ENCODE assay signal across 16 cellular contexts in genomic region chr3:119647843-119648575, GRCh38. TPM values are rescaled to one million over a fixed set of nuclear protein-coding genes. Genes with fewer than 3 reads are reported as not detected.
DNase-seq lines count a peak whose midpoint lies in the region; ATAC-seq and TF ChIP-seq lines count a peak whose summit lies in the region.
"Had no signal": no experiment of that assay in that cellular context is flagged by ENCODE, and none has a peak within 500 bp of the region (broad histone marks: within the 10 kb centered on the region; RNA-seq: fewer than 3 reads in every experiment).

No MANE protein-coding gene starts in this region.

- no peak overlapping the region for H3K4me2 ChIP-seq in trophoblast cell (ENCODE audit: low read length)

- H3K79me1 ChIP-seq in trophoblast cell (ENCODE audit: low read length): no peaks in the 10 kb centered on the region

- H2AFZ ChIP-seq in trophoblast cell (ENCODE audit: insufficient read depth, low read length, poor library complexity): peak overlapping the region; percentile 13

- no peaks in the 10 kb centered on the region for H3K27me3 ChIP-seq in gastroesophageal sphincter
- no peaks in the 10 kb centered on the region for H3K27me3 ChIP-seq in trophoblast cell (ENCODE audit: insufficient read depth, low read length)
- no peaks in the 10 kb centered on the region for H3K27me3 ChIP-seq in upper lobe of left lung

- H3K36me3 Mint-ChIP-seq in activated CD4-positive, alpha-beta T cell treated with anti-CD3 and anti-CD28 coated beads, Interleukin-2, amount 10 ng/mL, durations not matched to agents 24 days and 14 days (ENCODE audit: low read depth): no peaks in the 10 kb centered on the region

- no peak overlapping the region for H4K12ac ChIP-seq in trophoblast cell (ENCODE audit: low read depth, low read length)

- H3K18ac ChIP-seq in trophoblast cell (ENCODE audit: low read length): no peak overlapping the region

- no peak overlapping the region for H2BK5ac ChIP-seq in trophoblast cell (ENCODE audit: low read depth, low read length, poor library complexity)

- TF ChIP-seq POLR2A in gastroesophageal sphincter (IDR thresholded peaks at IDR 0.05): no peak
- no peak for TF ChIP-seq POLR2A in upper lobe of left lung (IDR thresholded peaks at IDR 0.05)

- intact Hi-C loops in activated CD4-positive, alpha-beta T cell treated with anti-CD3 and anti-CD28 coated beads, Interleukin-2, amount 10 ng/mL, durations not matched to agents 24 days and 14 days (cut with micrococcal nuclease): no loop called here

- ATAC-seq in gastroesophageal sphincter (peak; percentile 9), upper lobe of left lung (ENCODE audit: low FRiP score in 2 of 2) (no peak)

- no peak overlapping the region for H3K4ac ChIP-seq in trophoblast cell (ENCODE audit: low read depth, low read length)

- H3K27ac Mint-ChIP-seq in activated CD4-positive, alpha-beta T cell treated with anti-CD3 and anti-CD28 coated beads, Interleukin-2, amount 10 ng/mL, durations not matched to agents 24 days and 14 days: no peak overlapping the region
- H3K27ac Mint-ChIP-seq: HFFc6 had no signal

- H2BK120ac ChIP-seq in trophoblast cell (ENCODE audit: insufficient read depth, low read length, poor library complexity): no peak overlapping the region

- H3K4me3 Mint-ChIP-seq in activated CD4-positive, alpha-beta T cell treated with anti-CD3 and anti-CD28 coated beads, Interleukin-2, amount 10 ng/mL, durations not matched to agents 24 days and 14 days: no peak overlapping the region
- H3K4me3 Mint-ChIP-seq: CD14-positive monocyte, HFFc6 had no signal

- H3K4me1 ChIP-seq in gastroesophageal sphincter: peaks cover 5 to 48% (median 9%) of the 10 kb centered on the region in 3 donors
- no peaks in the 10 kb centered on the region for H3K4me1 ChIP-seq in trophoblast cell (ENCODE audit: control insufficient read depth in 1 of 2, insufficient read depth in 2 of 2, low read length in 2 of 2)
- H3K4me1 ChIP-seq in upper lobe of left lung: peaks cover 5 to 14% (median 13%) of the 10 kb centered on the region in 4 donors

- no peaks in the 10 kb centered on the region for H3K27me3 Mint-ChIP-seq in activated CD4-positive, alpha-beta T cell treated with anti-CD3 and anti-CD28 coated beads, Interleukin-2, amount 10 ng/mL, durations not matched to agents 24 days and 14 days

- H4K8ac ChIP-seq in trophoblast cell (ENCODE audit: low read depth, low read length): no peak overlapping the region

- peak; percentile 44 for DNase-seq in activated CD4-positive, alpha-beta T cell treated with anti-CD3 and anti-CD28 coated beads, Interleukin-2, amount 10 ng/mL, durations not matched to agents 24 days and 14 days
- DNase-seq in activated CD4-positive, alpha-beta T cell treated with anti-CD3 and anti-CD28 coated beads, Interleukin-2, amount 50 U/mL, for 48 hours: no peak
- DNase-seq in trophoblast cell: no peak
- DNase-seq in upper lobe of left lung: no peak
- DNase-seq in hippocampal formation (lab: John Stamatoyannopoulos, UW): no peak
- DNase-seq in inferior parietal cortex (ENCODE audit: extremely low spot score): no peak
- DNase-seq in CD1c-positive myeloid dendritic cell (ENCODE audit: extremely low spot score): no peak
- DNase-seq: HFFc6, Kasumi-1, NCI-H146 had no signal

- H4K91ac ChIP-seq in trophoblast cell (ENCODE audit: low read depth, low read length): no peak overlapping the region

- H3K4me1 Mint-ChIP-seq in activated CD4-positive, alpha-beta T cell treated with anti-CD3 and anti-CD28 coated beads, Interleukin-2, amount 10 ng/mL, durations not matched to agents 24 days and 14 days: peaks cover 8% of the 10 kb centered on the region
- H3K4me1 Mint-ChIP-seq: CD14-positive monocyte had no signal

- no peak overlapping the region for H3K9ac ChIP-seq in trophoblast cell (ENCODE audit: low read length)

- H2BK12ac ChIP-seq in trophoblast cell (ENCODE audit: low read length): no peak overlapping the region

- no peak overlapping the region for H2AK5ac ChIP-seq in trophoblast cell (ENCODE audit: low read length)

- no peaks in the 10 kb centered on the region for H3K79me2 ChIP-seq in trophoblast cell (ENCODE audit: control insufficient read depth, insufficient read depth, low read length, poor library complexity)

- H3K4me3 ChIP-seq in gastroesophageal sphincter: no peak overlapping the region
- no peak overlapping the region for H3K4me3 ChIP-seq in trophoblast cell (ENCODE audit: low read depth, low read length)
- H3K4me3 ChIP-seq in upper lobe of left lung: no peak overlapping the region
- H3K4me3 ChIP-seq: SK-N-MC had no signal

- peaks cover 0 to 52% of the 10 kb centered on the region in 2 donors for H3K36me3 ChIP-seq in gastroesophageal sphincter
- H3K36me3 ChIP-seq in trophoblast cell (ENCODE audit: control insufficient read depth in 1 of 2, insufficient read depth in 2 of 2, low read length in 2 of 2): peaks cover 16 to 46% of the 10 kb centered on the region in 2 experiments
- no peaks in the 10 kb centered on the region for H3K36me3 ChIP-seq in upper lobe of left lung

- 36 to 42% methylated on average over 7 to 11 of the region's 12 CpGs for WGBS in gastroesophageal sphincter (ENCODE audit: low coverage in 1 of 2), 2 donors
- WGBS in trophoblast cell (ENCODE audit: extremely low coverage, insufficient coverage, insufficient read length): no CpG with 5 or more reads among the region's 12 CpGs
- WGBS in upper lobe of left lung, 2 donors: 75 to 81% methylated on average over 11 to 12 of the region's 12 CpGs

- H3K9me3 ChIP-seq in gastroesophageal sphincter (no peaks in the 10 kb centered on the region), trophoblast cell (ENCODE audit: insufficient read depth, low read depth, low read length) (peaks cover 2% of the 10 kb centered on the region), upper lobe of left lung (no peaks in the 10 kb centered on the region)

- H3K27ac ChIP-seq in gastroesophageal sphincter (peak overlapping the region; percentile 11 to 85 (median 69)), trophoblast cell (ENCODE audit: low read depth, low read length) (no peak overlapping the region), upper lobe of left lung (peak overlapping the region; percentile 81 to 86 (median 84))
- H3K27ac ChIP-seq: 22Rv1, SK-N-MC had no signal

- no peak overlapping the region for H3K23ac ChIP-seq in trophoblast cell (ENCODE audit: low read length)

- no peaks in the 10 kb centered on the region for H3K9me3 Mint-ChIP-seq in activated CD4-positive, alpha-beta T cell treated with anti-CD3 and anti-CD28 coated beads, Interleukin-2, amount 10 ng/mL, durations not matched to agents 24 days and 14 days
- H3K9me3 Mint-ChIP-seq: HFFc6 had no signal

- no peak for TF ChIP-seq CTCF in gastroesophageal sphincter (IDR thresholded peaks at IDR 0.05)
- no peak for TF ChIP-seq CTCF in upper lobe of left lung (IDR thresholded peaks at IDR 0.05)

- H3K14ac ChIP-seq in trophoblast cell (ENCODE audit: low read length): no peak overlapping the region

- TF ChIP-seq EP300 in gastroesophageal sphincter (IDR thresholded peaks at IDR 0.05): no peak
- TF ChIP-seq EP300 in upper lobe of left lung (IDR thresholded peaks at IDR 0.05): no peak

RNA-seq across cellular contexts. Expression of gene POPDC2, which starts 12.4 kb away (rescaled TPM):
- total RNA-seq in activated CD4-positive, alpha-beta T cell treated with anti-CD3 and anti-CD28 coated beads, Interleukin-2, amount 10 ng/mL, durations not matched to agents 24 days and 14 days: 0.63 and 0.66 TPM in 2 replicates
- total RNA-seq in gastroesophageal sphincter (10 to 100 TPM; 19.7 to 98.2 (median 67.6) TPM), upper lobe of left lung (1 to 10 TPM; 2.0 to 5.2 (median 2.2) TPM)
- polyA plus RNA-seq in trophoblast cell (2013): 22.8 and 25.3 TPM in 2 replicates
- total RNA-seq: bronchial epithelial cell, NCI-H460 had no signal

RNA-seq across cellular contexts. Expression of gene COX17, which starts 29.2 kb away (rescaled TPM):
- 61.0 and 70.0 TPM in 2 replicates for total RNA-seq in activated CD4-positive, alpha-beta T cell treated with anti-CD3 and anti-CD28 coated beads, Interleukin-2, amount 10 ng/mL, durations not matched to agents 24 days and 14 days
- total RNA-seq in gastroesophageal sphincter (10 to 100 TPM; 31.9 to 84.8 (median 62.7) TPM), upper lobe of left lung (10 to 100 TPM; 32.3 to 60.8 (median 51.8) TPM)
- polyA plus RNA-seq in trophoblast cell (2013): 106 and 109 TPM in 2 replicates

RNA-seq across cellular contexts. Expression of gene PLA1A, which starts 50.3 kb away (rescaled TPM):
- 0.26 and 0.31 TPM in 2 replicates for total RNA-seq in activated CD4-positive, alpha-beta T cell treated with anti-CD3 and anti-CD28 coated beads, Interleukin-2, amount 10 ng/mL, durations not matched to agents 24 days and 14 days
- total RNA-seq in gastroesophageal sphincter: 1 to 10 TPM in 3 of 4 donors, under 1 TPM in 1; 0.50 to 1.8 (median 1.4) TPM
- 0.03 and 0.05 TPM in 2 replicates for polyA plus RNA-seq in trophoblast cell (2013)
- 10 to 100 TPM in 4 of 6 donors, 1 to 10 TPM in 2; 1.0 to 27.8 (median 14.6) TPM for total RNA-seq in upper lobe of left lung
- total RNA-seq: bronchial epithelial cell, HFFc6, NCI-H460 had no signal
- polyA plus RNA-seq: CD14-positive monocyte had no signal

RNA-seq across cellular contexts. Expression of gene CFAP91, which starts 54.8 kb away (rescaled TPM):
- total RNA-seq in activated CD4-positive, alpha-beta T cell treated with anti-CD3 and anti-CD28 coated beads, Interleukin-2, amount 10 ng/mL, durations not matched to agents 24 days and 14 days: 0.26 TPM in 1 of 2 replicates, not detected in the other
- total RNA-seq in gastroesophageal sphincter (1 to 10 TPM; 2.6 to 7.8 (median 4.1) TPM), upper lobe of left lung (10 to 100 TPM in 2 of 6 donors, 1 to 10 TPM in 4; 2.3 to 47.8 (median 6.6) TPM)
- 0.08 TPM in 1 of 2 replicates, not detected in the other for polyA plus RNA-seq in trophoblast cell (2013)
- total RNA-seq: bronchial epithelial cell, HFFc6, NCI-H460 had no signal
